Comparison of ENCODE assay signal across 8 cellular contexts in genomic region chr12:108561852-108562347, GRCh38. TPM values are rescaled to one million over a fixed set of nuclear protein-coding genes. Genes with fewer than 3 reads are reported as not detected.
DNase-seq lines count a peak whose midpoint lies in the region; ATAC-seq and TF ChIP-seq lines count a peak whose summit lies in the region.

No MANE protein-coding gene starts in this region.

- peak overlapping the region; percentile 96 for H2AFZ ChIP-seq in smooth muscle cell (ENCODE audit: low read depth)

- intact Hi-C loops in left cardiac atrium (cut with DNase I), result loop anchor here (5.0 to 10.0 kb wide), 3 partner anchors 293 to 533 kb away; partner anchors contain the start of genes ALKBH2 (in 2 of the 2), SSH1 (in 1 of the 2) and UNG (in 1 of the 2)
- intact Hi-C loops in Right ventricle myocardium inferior (cut with DNase I), result loop anchor here (2.0 to 5.0 kb wide), 5 partner anchors 169 to 531 kb away; partner anchors contain the start of genes ALKBH2, CORO1C and SSH1

- H3K4me3 ChIP-seq in WERI-Rb-1 (ENCODE audit: low read depth, low read length) (peak overlapping the region; percentile 73), right atrium auricular region (peak overlapping the region; percentile 86 to 97), smooth muscle cell (peak overlapping the region; percentile 81)

- H3K9me3 ChIP-seq in WERI-Rb-1 (ENCODE audit: severe bottlenecking) (no peaks in the 10 kb centered on the region), right atrium auricular region (no peaks in the 10 kb centered on the region), smooth muscle cell (replicated peaks; ENCODE audit: low read depth) (no peaks in the 10 kb centered on the region)

- 2% methylated on average over 20 of the region's 20 CpGs for WGBS in smooth muscle cell (ENCODE audit: low lambda C conversion rate)

- no peak for TF ChIP-seq CTCF in WERI-Rb-1 (IDR thresholded peaks at IDR 0.05; ENCODE audit: low read depth, low read length)
- TF ChIP-seq CTCF in right atrium auricular region (IDR thresholded peaks at IDR 0.05), result no peak
- no peak for TF ChIP-seq CTCF in smooth muscle cell (IDR thresholded peaks at IDR 0.05; ENCODE audit: borderline replicate concordance, insufficient read depth, poor library complexity, severe bottlenecking)

- ATAC-seq in left cardiac atrium (peak; percentile 0 to 1), Right ventricle myocardium inferior (no peak)

- H3K36me3 ChIP-seq in WERI-Rb-1 (peaks cover 48% of the 10 kb centered on the region), right atrium auricular region (peaks cover 29% of the 10 kb centered on the region), smooth muscle cell (ENCODE audit: low read depth) (no peaks in the 10 kb centered on the region)

- no peaks in the 10 kb centered on the region for H3K27me3 ChIP-seq in WERI-Rb-1 (ENCODE audit: insufficient read depth, low read depth, severe bottlenecking)
- H3K27me3 ChIP-seq in right atrium auricular region, result no peaks in the 10 kb centered on the region
- H3K27me3 ChIP-seq in smooth muscle cell (ENCODE audit: low read depth), result no peaks in the 10 kb centered on the region

- H3K4me2 ChIP-seq in smooth muscle cell, result peak overlapping the region; percentile 95

- DNase-seq in left cardiac atrium (no peak), Right ventricle myocardium inferior (ENCODE audit: missing footprints) (no peak), WERI-Rb-1 (no peak), right atrium auricular region (ENCODE audit: low spot score) (no peak), smooth muscle cell (lab: John Stamatoyannopoulos, UW; ENCODE audit: unreplicated experiment) (no peak), SHP77 (lab: John Stamatoyannopoulos, UW) (no peak), ureter (ENCODE audit: low spot score) (no peak), NCI-H345 treated with DMSO at 0.1 percent for 48 hours (lab: John Stamatoyannopoulos, UW; ENCODE audit: unreplicated experiment) (no peak)

- H4K20me1 ChIP-seq in smooth muscle cell (ENCODE audit: low read depth), result peaks cover 40% of the 10 kb centered on the region

- H3K27ac ChIP-seq in WERI-Rb-1 (peak overlapping the region; percentile 93), right atrium auricular region (peak overlapping the region; percentile 87 to 90), smooth muscle cell (ENCODE audit: low read depth) (peak overlapping the region; percentile 92)

- H3K79me2 ChIP-seq in smooth muscle cell (ENCODE audit: low read depth), result peaks cover 55% of the 10 kb centered on the region

- H3K9ac ChIP-seq in smooth muscle cell (ENCODE audit: low read depth), result peak overlapping the region; percentile 95

- H3K4me1 ChIP-seq in right atrium auricular region, result peaks cover 0 to 62% of the 10 kb centered on the region in 2 donors
- peaks cover 7% of the 10 kb centered on the region for H3K4me1 ChIP-seq in smooth muscle cell (ENCODE audit: low read depth)

- H3F3A ChIP-seq in smooth muscle cell (ENCODE audit: low read depth), result no peaks in the 10 kb centered on the region

RNA-seq across cellular contexts. Expression of gene ISCU, which starts 0.5 kb away (rescaled TPM):
- total RNA-seq in left cardiac atrium, result 100 to 1,000 TPM; 241 to 261 TPM
- 444 TPM for total RNA-seq in Right ventricle myocardium inferior
- total RNA-seq in right atrium auricular region, result 100 to 1,000 TPM; 421 to 433 TPM
- total RNA-seq in smooth muscle cell, result 134 and 138 TPM in 2 replicates
- 140 and 154 TPM in 2 replicates for polyA plus RNA-seq in smooth muscle cell
- total RNA-seq in ureter, result 131 TPM

RNA-seq across cellular contexts. Expression of gene SART3, which starts 0.9 kb away (rescaled TPM):
- 10 to 100 TPM; 24.5 to 25.3 TPM for total RNA-seq in left cardiac atrium
- 21.7 TPM for total RNA-seq in Right ventricle myocardium inferior
- 10 to 100 TPM; 33.4 to 44.4 TPM for total RNA-seq in right atrium auricular region
- total RNA-seq in smooth muscle cell, result 64.3 and 94.5 TPM in 2 replicates
- 22.7 and 27.2 TPM in 2 replicates for polyA plus RNA-seq in smooth muscle cell
- total RNA-seq in ureter, result 64.9 TPM

RNA-seq across cellular contexts. Expression of gene TMEM119, which starts 36.0 kb away (rescaled TPM):
- total RNA-seq in left cardiac atrium, result 1 to 10 TPM; 3.0 to 4.3 TPM
- total RNA-seq in Right ventricle myocardium inferior, result 1.3 TPM
- total RNA-seq in right atrium auricular region, result 1 to 10 TPM; 1.8 to 5.5 TPM
- 40.9 and 41.9 TPM in 2 replicates for total RNA-seq in smooth muscle cell
- polyA plus RNA-seq in smooth muscle cell, result 67.2 and 103 TPM in 2 replicates
- 15.9 TPM for total RNA-seq in ureter

RNA-seq across cellular contexts. Expression of gene FICD, which starts 46.8 kb away (rescaled TPM):
- total RNA-seq in left cardiac atrium, result 1 to 10 TPM; 4.6 to 6.3 TPM
- total RNA-seq in Right ventricle myocardium inferior, result 2.9 TPM
- 1 to 10 TPM; 2.6 to 7.5 TPM for total RNA-seq in right atrium auricular region
- total RNA-seq in smooth muscle cell, result 6.8 and 7.3 TPM in 2 replicates
- 5.1 and 7.5 TPM in 2 replicates for polyA plus RNA-seq in smooth muscle cell
- total RNA-seq in ureter, result 6.4 TPM
